9 cellular contexts compared by ENCODE assay signal in genomic region chr5:149448831-149449714, GRCh38.
A peak's percentile ranks its signal among the peaks of the same experiment; 100 is the strongest.
DNase-seq lines count a peak whose midpoint lies in the region; ATAC-seq, FAIRE-seq and TF ChIP-seq lines count a peak whose summit lies in the region.
"Had no signal": no experiment of that assay in that cellular context is flagged by ENCODE, and none has a peak within 500 bp of the region (broad histone marks: within the 10 kb centered on the region; RNA-seq: fewer than 3 reads in every experiment).

No MANE protein-coding gene starts in this region.

- no peaks in the 10 kb centered on the region for H3K27me3 Mint-ChIP-seq in stimulated activated naive CD8-positive, alpha-beta T cell treated with anti-CD3 and anti-CD28 coated beads, Interleukin-15, amount 100 ng/mL, for 72 hours

- 58 to 71% (median 68%) methylated on average over 7 of the region's 7 CpGs for WGBS in small intestine, 3 donors

- no peaks in the 10 kb centered on the region for H3K9me3 Mint-ChIP-seq in stimulated activated naive CD8-positive, alpha-beta T cell treated with anti-CD3 and anti-CD28 coated beads, Interleukin-15, amount 100 ng/mL, for 72 hours

- TF ChIP-seq CTCF in PC-3 (conservative IDR thresholded peaks at IDR 0.05; ENCODE audit: low read depth, low read length) (peak; percentile 70), fibroblast of lung (conservative IDR thresholded peaks at IDR 0.05 in 1 of 2, IDR thresholded peaks at IDR 0.05 in 1 of 2; ENCODE audit: low read depth in 1 of 2, low read length in 2 of 2) (peak; percentile 38 to 56)

- no peak overlapping the region for H3K27ac Mint-ChIP-seq in stimulated activated naive CD8-positive, alpha-beta T cell treated with anti-CD3 and anti-CD28 coated beads, Interleukin-15, amount 100 ng/mL, for 72 hours

- H3K36me3 ChIP-seq in PC-3 (ENCODE audit: low read depth, low read length), result no peaks in the 10 kb centered on the region
- H3K36me3 ChIP-seq in fibroblast of lung (ENCODE audit: control insufficient read depth, insufficient read depth, low read length), result no peaks in the 10 kb centered on the region
- H3K36me3 ChIP-seq in small intestine (ENCODE audit: control insufficient read depth in 2 of 2, insufficient read depth in 2 of 2, low read length in 2 of 2), result no peaks in the 10 kb centered on the region
- H3K36me3 ChIP-seq: SJSA1 had no signal

- no peak for ATAC-seq in PC-3
- ATAC-seq in stimulated activated naive CD8-positive, alpha-beta T cell treated with anti-CD3 and anti-CD28 coated beads, Interleukin-15, amount 100 ng/mL, for 72 hours, result no peak
- ATAC-seq in HG03280 (IDR thresholded peaks at IDR 0.05; ENCODE audit: unreplicated experiment), result no peak

- H3F3A ChIP-seq in PC-3 (ENCODE audit: low read length, unreplicated experiment), result no peaks in the 10 kb centered on the region

- CTCF ChIA-PET in PC-3 (lab: Charles Lee), result no interaction called here

- H2AFZ ChIP-seq in PC-3 (ENCODE audit: low read length), result no peak overlapping the region
- no peak overlapping the region for H2AFZ ChIP-seq in fibroblast of lung (ENCODE audit: low read length)

- H3K9ac ChIP-seq in PC-3 (ENCODE audit: low read length) (no peak overlapping the region), fibroblast of lung (ENCODE audit: insufficient read depth, low read length) (peak overlapping the region; percentile 39)

- no peaks in the 10 kb centered on the region for H3K9me2 ChIP-seq in PC-3 (replicated peaks; ENCODE audit: low read length)

- no peak overlapping the region for H3K4me3 Mint-ChIP-seq in stimulated activated naive CD8-positive, alpha-beta T cell treated with anti-CD3 and anti-CD28 coated beads, Interleukin-15, amount 100 ng/mL, for 72 hours

- DNase-seq in NCI-H1092 treated with DMSO at 0.1 percent for 48 hours (lab: John Stamatoyannopoulos, UW) (peak; percentile 1), NCI-H1092 (lab: John Stamatoyannopoulos, UW) (no peak), PC-3 (peak; percentile 61), fibroblast of lung (ENCODE audit: low read depth in 2 of 2) (peak in 1 of 2 donors; percentile 62), small intestine (peak; percentile 62), NCI-H2081 treated with DMSO at 0.1 percent for 48 hours (lab: John Stamatoyannopoulos, UW) (no peak)
- no peak for DNase-seq in stimulated activated naive CD8-positive, alpha-beta T cell treated with anti-CD3 and anti-CD28 coated beads, Interleukin-15, amount 100 ng/mL, for 72 hours

- no TSS peak for BruUV-seq in PC-3 (replicated peaks; lab: Mats Ljungman, UMichigan)

- H3K4me1 ChIP-seq in PC-3 (ENCODE audit: insufficient read depth, low read length) (peaks cover 21% of the 10 kb centered on the region), fibroblast of lung (ENCODE audit: control insufficient read depth, extremely low read depth, insufficient read depth, low read length) (peaks cover 50% of the 10 kb centered on the region), small intestine (ENCODE audit: control insufficient read depth in 2 of 2, insufficient read depth in 1 of 2, low read depth in 1 of 2, low read length in 1 of 2) (peaks cover 7 to 16% of the 10 kb centered on the region in 2 donors)

- H3K79me2 ChIP-seq in PC-3 (ENCODE audit: low read length) (no peaks in the 10 kb centered on the region), fibroblast of lung (ENCODE audit: control insufficient read depth, insufficient read depth, low read length) (no peaks in the 10 kb centered on the region)

- POLR2A ChIA-PET in PC-3 (lab: Charles Lee; ENCODE audit: unreplicated experiment), result no interaction called here

- peaks cover 5% of the 10 kb centered on the region for H3K4me1 Mint-ChIP-seq in stimulated activated naive CD8-positive, alpha-beta T cell treated with anti-CD3 and anti-CD28 coated beads, Interleukin-15, amount 100 ng/mL, for 72 hours

- no peak overlapping the region for H3K27ac ChIP-seq in PC-3 (ENCODE audit: low read length)
- peak overlapping the region; percentile 69 for H3K27ac ChIP-seq in fibroblast of lung (ENCODE audit: insufficient read depth, low read length)
- H3K27ac ChIP-seq in small intestine (ENCODE audit: low read depth in 1 of 2, low read length in 1 of 2), result peak overlapping the region in 1 of 2 donors; percentile 92
- H3K27ac ChIP-seq: SJSA1 had no signal

- no peak overlapping the region for H3K4me3 ChIP-seq in PC-3 (ENCODE audit: low read length)
- no peak overlapping the region for H3K4me3 ChIP-seq in fibroblast of lung (replicated peaks in 1 of 4; ENCODE audit: control extremely low read depth in 1 of 4, insufficient read depth in 1 of 4, low read depth in 3 of 4, low read length in 4 of 4)
- no peak overlapping the region for H3K4me3 ChIP-seq in small intestine (ENCODE audit: low read depth in 1 of 2, low read length in 2 of 2)
- H3K4me3 ChIP-seq: SJSA1 had no signal

- FAIRE-seq in small intestine (lab: Jason Lieb, UNC), result no peak

- H3K9me3 ChIP-seq in PC-3 (ENCODE audit: low read length), result no peaks in the 10 kb centered on the region
- no peaks in the 10 kb centered on the region for H3K9me3 ChIP-seq in fibroblast of lung (ENCODE audit: control insufficient read depth, insufficient read depth, low read depth, low read length)
- H3K9me3 ChIP-seq in small intestine (ENCODE audit: control insufficient read depth, low read depth), result no peaks in the 10 kb centered on the region
- H3K9me3 ChIP-seq: SJSA1 had no signal

- no peaks in the 10 kb centered on the region for H4K20me1 ChIP-seq in PC-3 (ENCODE audit: low read length)
- no peaks in the 10 kb centered on the region for H4K20me1 ChIP-seq in fibroblast of lung (ENCODE audit: control insufficient read depth, extremely low read depth, insufficient read depth, low read length)

- H3K27me3 ChIP-seq in PC-3 (ENCODE audit: low read length) (no peaks in the 10 kb centered on the region), fibroblast of lung (ENCODE audit: control insufficient read depth, insufficient read depth, low read length) (no peaks in the 10 kb centered on the region), small intestine (ENCODE audit: control insufficient read depth in 2 of 2, insufficient read depth in 2 of 2, low read length in 2 of 2) (no peaks in the 10 kb centered on the region)
- H3K27me3 ChIP-seq: SJSA1 had no signal

- H3K4me2 ChIP-seq in PC-3 (ENCODE audit: low read length) (no peak overlapping the region), fibroblast of lung (ENCODE audit: extremely low read depth, insufficient read depth, low read length) (no peak overlapping the region)

- intact Hi-C loops in PC-3 (cut with micrococcal nuclease), result no loop called here

Comparison
In these comparisons a context has a peak if more than half of its experiments do, and no peak if none do; other contexts are left out.
1. DNase-seq: peak in NCI-H1092 treated with DMSO at 0.1 percent for 48 hours (single experiment), PC-3 (single experiment) and small intestine (single experiment); none in NCI-H1092 (single experiment), stimulated activated naive CD8-positive, alpha-beta T cell treated with anti-CD3 and anti-CD28 coated beads, Interleukin-15, amount 100 ng/mL, for 72 hours (0 of 2) and NCI-H2081 treated with DMSO at 0.1 percent for 48 hours (single experiment).